ENCODE assay signal across 19 cellular contexts in genomic region chr6:41055149-41055548, GRCh38. TPM values are rescaled to one million over a fixed set of nuclear protein-coding genes. Genes with fewer than 3 reads are reported as not detected.
DNase-seq lines count a peak whose midpoint lies in the region; ATAC-seq and TF ChIP-seq lines count a peak whose summit lies in the region.
"Had no signal": no experiment of that assay in that cellular context is flagged by ENCODE, and none has a peak within 500 bp of the region (broad histone marks: within the 10 kb centered on the region; RNA-seq: fewer than 3 reads in every experiment).

No MANE protein-coding gene starts in this region.

- no peaks in the 10 kb centered on the region for H3K27me3 ChIP-seq in BLaER1
- H3K27me3 ChIP-seq in MM.1S (replicated peaks; ENCODE audit: insufficient read depth, low read length): no peaks in the 10 kb centered on the region
- no peaks in the 10 kb centered on the region for H3K27me3 ChIP-seq in RWPE2 (ENCODE audit: insufficient read depth, poor library complexity, severe bottlenecking)
- H3K27me3 ChIP-seq in hepatocyte: no peaks in the 10 kb centered on the region
- H3K27me3 ChIP-seq in colonic mucosa: no peaks in the 10 kb centered on the region

- H3K4me3 ChIP-seq in BLaER1 (peak overlapping the region; percentile 17; the same call in 1 of the 2 replicates), MM.1S (ENCODE audit: low read length) (no peak overlapping the region), RWPE2 (ENCODE audit: severe bottlenecking) (no peak overlapping the region), hepatocyte (no peak overlapping the region), colonic mucosa (no peak overlapping the region)
- H3K4me3 ChIP-seq: skin epidermis had no signal

- TF ChIP-seq CTCF in MM.1S (IDR thresholded peaks at IDR 0.05; ENCODE audit: low read length) (no peak), RWPE2 (IDR thresholded peaks at IDR 0.05; ENCODE audit: poor library complexity, severe bottlenecking) (no peak), hepatocyte (IDR thresholded peaks at IDR 0.05; ENCODE audit: poor library complexity) (no peak), colonic mucosa (IDR thresholded peaks at IDR 0.05) (no peak)

- no peaks in the 10 kb centered on the region for H3K36me3 ChIP-seq in BLaER1
- no peaks in the 10 kb centered on the region for H3K36me3 ChIP-seq in MM.1S (replicated peaks; ENCODE audit: insufficient read depth, low read length)
- H3K36me3 ChIP-seq in RWPE2 (ENCODE audit: low read depth): no peaks in the 10 kb centered on the region
- H3K36me3 ChIP-seq in hepatocyte (replicated peaks; ENCODE audit: insufficient read depth, low read depth): no peaks in the 10 kb centered on the region
- no peaks in the 10 kb centered on the region for H3K36me3 ChIP-seq in colonic mucosa

- intact Hi-C loops in colonic mucosa (cut with DNase I): no loop called here

- H3K27ac ChIP-seq in BLaER1 (peak overlapping the region; percentile 66), MM.1S (ENCODE audit: low read length) (peak overlapping the region; percentile 18; the same call in 1 of the 2 replicates), RWPE2 (ENCODE audit: poor library complexity, severe bottlenecking) (no peak overlapping the region), hepatocyte (peak overlapping the region; percentile 95), colonic mucosa (no peak overlapping the region)
- H3K27ac ChIP-seq: skin epidermis had no signal

- peak overlapping the region; percentile 84 for H3K4me2 ChIP-seq in BLaER1
- peak overlapping the region; percentile 64 for H3K4me2 ChIP-seq in MM.1S (ENCODE audit: low read depth, low read length)
- peak overlapping the region; percentile 65 for H3K4me2 ChIP-seq in hepatocyte

- H3K79me2 ChIP-seq in MM.1S (ENCODE audit: low read length): no peaks in the 10 kb centered on the region
- no peaks in the 10 kb centered on the region for H3K79me2 ChIP-seq in hepatocyte

- H3K9me3 ChIP-seq in BLaER1: no peaks in the 10 kb centered on the region
- H3K9me3 ChIP-seq in MM.1S (replicated peaks; ENCODE audit: insufficient read depth, low read length): no peaks in the 10 kb centered on the region
- no peaks in the 10 kb centered on the region for H3K9me3 ChIP-seq in RWPE2 (ENCODE audit: severe bottlenecking)
- H3K9me3 ChIP-seq in hepatocyte (ENCODE audit: low read depth): no peaks in the 10 kb centered on the region
- no peaks in the 10 kb centered on the region for H3K9me3 ChIP-seq in colonic mucosa

- H4K20me1 ChIP-seq in BLaER1: no peaks in the 10 kb centered on the region
- H4K20me1 ChIP-seq in MM.1S (ENCODE audit: insufficient read depth, low read length): no peaks in the 10 kb centered on the region
- H4K20me1 ChIP-seq in hepatocyte (ENCODE audit: insufficient read depth, poor library complexity, severe bottlenecking): no peaks in the 10 kb centered on the region

- H3F3A ChIP-seq in MM.1S (ENCODE audit: insufficient read depth, low read length): no peaks in the 10 kb centered on the region

- H3K9ac ChIP-seq in BLaER1 (peak overlapping the region; percentile 63), MM.1S (ENCODE audit: low read length) (no peak overlapping the region), colonic mucosa (ENCODE audit: low read depth in 2 of 2, low read length in 2 of 2) (no peak overlapping the region)

- WGBS in hepatocyte (ENCODE audit: low lambda C conversion rate, missing lambda C conversion rate): 27% methylated on average over 3 of the region's 3 CpGs

- H3K9me2 ChIP-seq in MM.1S (replicated peaks; ENCODE audit: insufficient read depth, low read length): no peaks in the 10 kb centered on the region
- no peaks in the 10 kb centered on the region for H3K9me2 ChIP-seq in hepatocyte (replicated peaks; ENCODE audit: insufficient read depth)

- DNase-seq in MM.1S (peak; percentile 25), RWPE2 (ENCODE audit: low spot score) (no peak), hepatocyte (ENCODE audit: low spot score) (no peak), medulla oblongata (ENCODE audit: extremely low spot score) (no peak), foreskin melanocyte (no peak), colonic mucosa (no peak), NCI-H446 (lab: John Stamatoyannopoulos, UW) (no peak)
- DNase-seq: activated naive CD8-positive, alpha-beta T cell treated with anti-CD3 and anti-CD28 coated beads for 36 hours; activated T-cell treated with anti-CD3 and anti-CD28 coated beads, Interleukin-2, amount 50 U/mL, for 4 hours; effector memory CD4-positive, alpha-beta T cell; SIG-M5; stimulated activated naive B cell treated with anti-CD40 and anti-IgM and Interleukin-4, amounts not matched to agents 10 μg/mL and 1 μg/mL and 100 μg/mL, for 72 hours had no signal

- H3K4me1 ChIP-seq in BLaER1: peaks cover 59% of the 10 kb centered on the region
- H3K4me1 ChIP-seq in MM.1S (ENCODE audit: low read length): peaks cover 22% of the 10 kb centered on the region
- H3K4me1 ChIP-seq in RWPE2 (ENCODE audit: insufficient read depth, poor library complexity, severe bottlenecking): no peaks in the 10 kb centered on the region
- H3K4me1 ChIP-seq in hepatocyte (ENCODE audit: insufficient read depth): peaks cover 56% of the 10 kb centered on the region
- peaks cover 5% of the 10 kb centered on the region for H3K4me1 ChIP-seq in colonic mucosa

- no peak overlapping the region for H2AFZ ChIP-seq in MM.1S (ENCODE audit: low read length)
- H2AFZ ChIP-seq in hepatocyte: no peak overlapping the region

- peak; percentile 34; the same call in 1 of the 3 replicates for ATAC-seq in RWPE2 (ENCODE audit: low read depth)
- ATAC-seq: activated T-cell treated with anti-CD3 and anti-CD28 coated beads, Interleukin-2, amount 50 U/mL, for 4 hours; stimulated activated naive B cell treated with anti-CD40 and anti-IgM and Interleukin-4, amounts not matched to agents 10 μg/mL and 1 μg/mL and 100 μg/mL, for 72 hours had no signal

RNA-seq across cellular contexts. Expression of gene APOBEC2, which starts 2.1 kb away (rescaled TPM):
- total RNA-seq in hepatocyte (2.9 and 3.1 TPM in 2 replicates), colonic mucosa (under 1 TPM in 1 of 2 donors, not detected in 1; 0.22 TPM)
- 2.8 and 4.3 TPM in 2 replicates for polyA plus RNA-seq in hepatocyte
- total RNA-seq: activated naive CD8-positive, alpha-beta T cell treated with anti-CD3 and anti-CD28 coated beads for 36 hours; activated T-cell treated with anti-CD3 and anti-CD28 coated beads, Interleukin-2, amount 50 U/mL, for 4 hours; bronchial epithelial cell; fibroblast of villous mesenchyme; HT-29; NCI-H460 had no signal

RNA-seq across cellular contexts. Expression of gene TSPO2, which starts 12.9 kb away (rescaled TPM):
- total RNA-seq in hepatocyte (0.27 TPM in 1 of 2 replicates, not detected in the other), colonic mucosa (not detected)
- 0.36 and 2.7 TPM in 2 replicates for polyA plus RNA-seq in hepatocyte
- total RNA-seq: activated naive CD8-positive, alpha-beta T cell treated with anti-CD3 and anti-CD28 coated beads for 36 hours; activated T-cell treated with anti-CD3 and anti-CD28 coated beads, Interleukin-2, amount 50 U/mL, for 4 hours; bronchial epithelial cell; fibroblast of villous mesenchyme; HT-29; NCI-H460; urinary bladder had no signal
- polyA plus RNA-seq: urinary bladder had no signal

RNA-seq across cellular contexts. Expression of gene UNC5CL, which starts 16.1 kb away (rescaled TPM):
- total RNA-seq in hepatocyte (38.1 and 42.9 TPM in 2 replicates), colonic mucosa (1 to 10 TPM; 4.1 to 4.2 TPM)
- 37.1 and 41.3 TPM in 2 replicates for polyA plus RNA-seq in hepatocyte

RNA-seq across cellular contexts. Expression of gene OARD1, which starts 17.0 kb away (rescaled TPM):
- total RNA-seq in hepatocyte (28.0 and 31.2 TPM in 2 replicates), colonic mucosa (10 to 100 TPM; 25.0 to 34.2 TPM)
- polyA plus RNA-seq in hepatocyte: 37.7 and 46.4 TPM in 2 replicates

RNA-seq across cellular contexts. Expression of gene NFYA, which starts 17.6 kb away (rescaled TPM):
- total RNA-seq in hepatocyte (25.2 TPM in 2 replicates), colonic mucosa (10 to 100 TPM; 21.2 to 24.5 TPM)
- polyA plus RNA-seq in hepatocyte: 16.8 and 18.7 TPM in 2 replicates

Comparison
In these comparisons a context has a peak if more than half of its experiments do, and no peak if none do; other contexts are left out.
1. H3K27ac ChIP-seq: peak in BLaER1 (single experiment), MM.1S (single experiment) and hepatocyte (single experiment); none in RWPE2 (single experiment) and colonic mucosa (single experiment).
2. Peak in every context shown above with its lines, with median percentiles within 50 percentile points of each other: H3K4me2 ChIP-seq.